Comparison of ENCODE assay signal across 8 cellular contexts in genomic region chr19:38264486-38265212, GRCh38.
A peak's percentile ranks its signal among the peaks of the same experiment; 100 is the strongest.
DNase-seq lines count a peak whose midpoint lies in the region; ATAC-seq and TF ChIP-seq lines count a peak whose summit lies in the region.

Gene SPINT2, plus strand, starts transcription at chr19:38264573. Its CDS starts 320 bp downstream, at chr19:38264893.

- peaks cover 41 to 54% of the 10 kb centered on the region in 2 experiments for H3K4me1 ChIP-seq in neutrophil (ENCODE audit: control insufficient read depth in 1 of 2, insufficient read depth in 1 of 2, low read depth in 1 of 2, low read length in 1 of 2)

- DNase-seq in NCI-H187 treated with DMSO at 0.1 percent for 48 hours (lab: John Stamatoyannopoulos, UW): peak; percentile 96
- DNase-seq in NCI-H187 (lab: John Stamatoyannopoulos, UW): no peak
- DNase-seq in NCI-H1092 treated with DMSO at 0.1 percent for 48 hours (lab: John Stamatoyannopoulos, UW): peak; percentile 47
- peak; percentile 48 for DNase-seq in activated CD8-positive, alpha-beta memory T cell treated with anti-CD3 and anti-CD28 coated beads, Interleukin-2, amount 50 U/mL, for 4 hours
- no peak for DNase-seq in foreskin fibroblast
- DNase-seq in central memory CD4-positive, alpha-beta T cell: no peak

- no peak for TF ChIP-seq CTCF in foreskin fibroblast (IDR thresholded peaks at IDR 0.05; ENCODE audit: low read depth, low read length)
- TF ChIP-seq CTCF in neutrophil (IDR thresholded peaks at IDR 0.05): peak; percentile 5

- no peak for ATAC-seq in GM19463 (IDR thresholded peaks at IDR 0.05; ENCODE audit: unreplicated experiment)

- H3K4me3 ChIP-seq in foreskin fibroblast (ENCODE audit: low read depth in 1 of 2, low read length in 2 of 2) (peak within 1 kb of the TSS; percentile 37 to 42), neutrophil (ENCODE audit: low read depth in 1 of 2, low read length in 1 of 2) (peak within 1 kb of the TSS; percentile 73 to 89)

- no peaks in the 10 kb centered on the region for H3K9me3 ChIP-seq in neutrophil

- no peaks in the 10 kb centered on the region for H3K36me3 ChIP-seq in neutrophil

- peak within 1 kb of the TSS; percentile 87 for H3K27ac ChIP-seq in neutrophil

- peaks cover 8% of the 10 kb centered on the region for H3K27me3 ChIP-seq in neutrophil

Comparison
In these comparisons a context has a peak if more than half of its experiments do, and no peak if none do; other contexts are left out.
1. DNase-seq: peak in NCI-H187 treated with DMSO at 0.1 percent for 48 hours (single experiment), NCI-H1092 treated with DMSO at 0.1 percent for 48 hours (single experiment) and activated CD8-positive, alpha-beta memory T cell treated with anti-CD3 and anti-CD28 coated beads, Interleukin-2, amount 50 U/mL, for 4 hours (single experiment); none in NCI-H187 (0 of 2), foreskin fibroblast (0 of 2) and central memory CD4-positive, alpha-beta T cell (single experiment).